1 cellular context compared by ENCODE assay signal in genomic region chr6:107459283-107460073, GRCh38.
TF ChIP-seq lines count a peak whose summit lies in the region.

PDSS2 (minus strand) TSS chr6:107459564; CDS start chr6:107459285, 279 bp downstream.

TF ChIP-seq in HepG2, 621 proteins besides CTCF, POLR2A, EP300 and RAD21 (continued from another document and continues in another):
- TF ChIP-seq ZBTB2 (CRISPR knock-in tag; IDR thresholded peaks at IDR 0.05; ENCODE audit: low read depth) (peak; percentile 60), IRF2 (CRISPR knock-in tag; IDR thresholded peaks at IDR 0.05) (peak; percentile 81), ARNTL (CRISPR knock-in tag; IDR thresholded peaks at IDR 0.05) (peak; percentile 75; the same call in 1 of the 2 replicates), KLF13 (CRISPR knock-in tag; IDR thresholded peaks at IDR 0.05) (no peak), ZHX1 (CRISPR knock-in tag; IDR thresholded peaks at IDR 0.05; ENCODE audit: low read depth) (peak; percentile 87), SKIL (CRISPR knock-in tag; IDR thresholded peaks at IDR 0.05; ENCODE audit: borderline replicate concordance) (peak; percentile 59), RFX5 (IDR thresholded peaks at IDR 0.05; ENCODE audit: low read depth, low read length) (no peak), HHEX (CRISPR knock-in tag; IDR thresholded peaks at IDR 0.05) (no peak), FOXK2 (IDR thresholded peaks at IDR 0.05) (peak; percentile 49; the same call in 1 of the 2 replicates), SCMH1 (CRISPR knock-in tag; IDR thresholded peaks at IDR 0.05; ENCODE audit: borderline replicate concordance) (no peak), ZFP82 (CRISPR knock-in tag; IDR thresholded peaks at IDR 0.05; ENCODE audit: borderline replicate concordance) (peak; percentile 76; the same call in 1 of the 2 replicates), ZNF784 (CRISPR knock-in tag; IDR thresholded peaks at IDR 0.05; ENCODE audit: borderline replicate concordance) (peak; percentile 43; the same call in 1 of the 2 replicates), STAT6 (CRISPR knock-in tag; IDR thresholded peaks at IDR 0.05; ENCODE audit: borderline replicate concordance) (0 out of 2 replicates have a peak, but pooled peaks have one; percentile 82), ZFY (CRISPR knock-in tag; IDR thresholded peaks at IDR 0.05) (peak; percentile 90), ZNF263 (CRISPR knock-in tag; IDR thresholded peaks at IDR 0.05) (peak; percentile 37), ZNF512 (CRISPR knock-in tag; IDR thresholded peaks at IDR 0.05) (0 out of 2 replicates have a peak, but pooled peaks have one; percentile 52), ZNF264 (CRISPR knock-in tag; IDR thresholded peaks at IDR 0.05) (peak; percentile 86), SIN3A (IDR thresholded peaks at IDR 0.05; ENCODE audit: borderline replicate concordance, low read depth, low read length) (peak; percentile 84; the same call in 1 of the 2 replicates), TFAP4 (IDR thresholded peaks at IDR 0.05; ENCODE audit: borderline replicate concordance, low read depth) (peak; percentile 12; the same call in 1 of the 2 replicates), REXO4 (CRISPR knock-in tag; IDR thresholded peaks at IDR 0.05; ENCODE audit: borderline replicate concordance) (no peak), KDM4B (CRISPR knock-in tag; IDR thresholded peaks at IDR 0.05) (peak; percentile 30; the same call in 1 of the 2 replicates), THAP9 (CRISPR knock-in tag; IDR thresholded peaks at IDR 0.05; ENCODE audit: borderline replicate concordance) (peak; percentile 95; the same call in 1 of the 2 replicates), HNRNPK (IDR thresholded peaks at IDR 0.05; ENCODE audit: low read depth, low read length, poor library complexity, severe bottlenecking) (no peak), ZMYM4 (CRISPR knock-in tag; IDR thresholded peaks at IDR 0.05) (peak; percentile 94), ZNF441 (CRISPR knock-in tag; IDR thresholded peaks at IDR 0.05; ENCODE audit: borderline replicate concordance) (peak; percentile 26; the same call in 1 of the 2 replicates), CREB1 (IDR thresholded peaks at IDR 0.05) (no peak), CREB1 (CRISPR knock-in tag; IDR thresholded peaks at IDR 0.05) (peak; percentile 68), PITX1 (CRISPR knock-in tag; IDR thresholded peaks at IDR 0.05) (peak; percentile 84), BRF2 (CRISPR knock-in tag; IDR thresholded peaks at IDR 0.05) (peak; percentile 86), ETV6 (CRISPR knock-in tag; conservative IDR thresholded peaks at IDR 0.05) (0 out of 2 replicates have a peak, but pooled peaks have one; percentile 80), RFX3 (CRISPR knock-in tag; IDR thresholded peaks at IDR 0.05) (peak; percentile 46; the same call in 1 of the 2 replicates), KAT7 (CRISPR knock-in tag; IDR thresholded peaks at IDR 0.05; ENCODE audit: borderline replicate concordance) (peak; percentile 56), CERS6 (CRISPR knock-in tag; IDR thresholded peaks at IDR 0.05) (peak; percentile 88; the same call in 1 of the 2 replicates), ZNF317 (CRISPR knock-in tag; IDR thresholded peaks at IDR 0.05) (peak; percentile 25; the same call in 1 of the 2 replicates), ATRX (CRISPR knock-in tag; IDR thresholded peaks at IDR 0.05; ENCODE audit: borderline replicate concordance) (no peak), BCLAF1 (IDR thresholded peaks at IDR 0.05) (no peak), RXRA (CRISPR knock-in tag; IDR thresholded peaks at IDR 0.05) (peak; percentile 90)
